Comparison of ENCODE assay signal across 30 cellular contexts in the genomic region with DNA sequence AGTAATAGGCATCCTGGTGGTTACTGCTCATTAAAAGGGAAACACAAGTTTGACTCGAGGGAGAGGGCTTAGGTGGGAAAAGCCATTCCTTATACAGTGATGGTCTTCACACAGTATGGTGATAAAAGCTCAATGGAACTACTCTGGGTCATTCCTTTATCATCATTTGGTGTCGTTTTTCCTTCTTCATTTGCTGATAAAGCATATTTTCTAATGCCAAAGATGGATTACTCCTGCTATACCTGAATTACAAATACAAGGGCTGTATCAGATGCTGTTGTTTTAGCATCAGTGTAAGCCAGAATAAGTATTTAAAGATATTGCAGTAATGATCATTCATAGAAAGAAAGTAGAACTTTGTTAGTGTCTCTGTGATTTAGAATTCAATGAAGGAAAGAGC.
"Had no signal": no experiment of that assay in that cellular context is flagged by ENCODE, and none has a peak within 500 bp of the region (broad histone marks: within the 10 kb centered on the region; RNA-seq: fewer than 3 reads in every experiment).

No MANE protein-coding gene starts in this region.

- H3K27ac ChIP-seq: neutrophil, ovary, parathyroid adenoma, psoas muscle, skin epidermis, spleen, suprapubic skin, testis, tibial artery, transverse colon, upper lobe of right lung, uterus had no signal

- H3K4me2 ChIP-seq: smooth muscle cell had no signal

- H3K9ac ChIP-seq: parathyroid adenoma had no signal

- DNase-seq: naive thymus-derived CD8-positive, alpha-beta T cell; nephron progenitor cell; nucleus accumbens; ovary; posterior cingulate gyrus; psoas muscle; right cardiac atrium; spleen; stimulated activated CD4-positive, alpha-beta T cell treated with anti-CD3 and anti-CD28 coated beads, Interleukin-12 subunit alpha, Interleukin-12 subunit beta, amount 100 ng/mL, for 4 hours; stimulated activated CD4-positive, alpha-beta T cell treated with anti-CD3 and anti-CD28 coated beads, Interleukin-1b, Interleukin-23, amount 100 ng/mL, for 48 hours; stimulated activated CD4-positive, alpha-beta T cell treated with anti-CD3 and anti-CD28 coated beads, Interleukin-4, amount 100 ng/mL, for 1 hour; stimulated activated CD4-positive, alpha-beta T cell treated with anti-CD3 and anti-CD28 coated beads, Interleukin-4, amount 100 ng/mL, for 4 hours; stimulated activated CD8-positive, alpha-beta memory T cell treated with anti-CD3 and anti-CD28 coated beads, Interleukin-4, amount 100 ng/mL, for 48 hours; stimulated activated naive CD4-positive, alpha-beta T cell; stimulated activated naive CD8-positive, alpha-beta T cell treated with anti-CD3 and anti-CD28 coated beads, Interleukin-15, amount 100 ng/mL, for 72 hours; stimulated activated naive CD8-positive, alpha-beta T cell treated with anti-CD3 and anti-CD28 coated beads, Interleukin-15, Interleukin-2, amounts not matched to agents 100 U/mL and 50 U/mL, for 24 hours; substantia nigra; testis; tibial artery; transverse colon; upper lobe of right lung; uterus had no signal

- H3K27me3 ChIP-seq: neutrophil, ovary, spleen, suprapubic skin, testis, tibial artery, transverse colon, upper lobe of right lung, uterus had no signal

- H2AFZ ChIP-seq: parathyroid adenoma had no signal

- H3K79me2 ChIP-seq: parathyroid adenoma had no signal

- H3K4me1 ChIP-seq: parathyroid adenoma, psoas muscle, spleen, suprapubic skin, testis, tibial artery, transverse colon, upper lobe of right lung, uterus had no signal

- ATAC-seq: naive thymus-derived CD8-positive, alpha-beta T cell; natural killer cell treated with Interleukin-12 subunit alpha and Interleukin-12 subunit beta and Interleukin-15 and Interleukin-18, amount 100 ng/mL, for 72 hours; psoas muscle; right cardiac atrium; sciatic nerve; stimulated activated memory B cell treated with anti-CD40 and anti-IgM and Interleukin-4, amounts not matched to agents 10 μg/mL and 1 μg/mL and 100 μg/mL, for 72 hours; stimulated activated naive CD8-positive, alpha-beta T cell treated with anti-CD3 and anti-CD28 coated beads, Interleukin-15, amount 100 ng/mL, for 72 hours; stimulated activated naive CD8-positive, alpha-beta T cell treated with anti-CD3 and anti-CD28 coated beads, Interleukin-15, Interleukin-2, amounts not matched to agents 100 U/mL and 50 U/mL, for 24 hours; upper lobe of right lung had no signal

- H3K9me3 ChIP-seq: neutrophil, ovary, psoas muscle, spleen, suprapubic skin, testis, tibial artery, transverse colon, upper lobe of right lung, uterus had no signal

- H3K4me3 ChIP-seq: ovary, psoas muscle, skin epidermis, smooth muscle cell, spleen, suprapubic skin, testis, tibial artery, transverse colon, upper lobe of right lung, uterus had no signal

- H3K36me3 ChIP-seq: neutrophil, ovary, spleen, suprapubic skin, tibial artery, transverse colon, upper lobe of right lung, uterus had no signal
